ENCODE assay signal across 2 cellular contexts in the genomic region with DNA sequence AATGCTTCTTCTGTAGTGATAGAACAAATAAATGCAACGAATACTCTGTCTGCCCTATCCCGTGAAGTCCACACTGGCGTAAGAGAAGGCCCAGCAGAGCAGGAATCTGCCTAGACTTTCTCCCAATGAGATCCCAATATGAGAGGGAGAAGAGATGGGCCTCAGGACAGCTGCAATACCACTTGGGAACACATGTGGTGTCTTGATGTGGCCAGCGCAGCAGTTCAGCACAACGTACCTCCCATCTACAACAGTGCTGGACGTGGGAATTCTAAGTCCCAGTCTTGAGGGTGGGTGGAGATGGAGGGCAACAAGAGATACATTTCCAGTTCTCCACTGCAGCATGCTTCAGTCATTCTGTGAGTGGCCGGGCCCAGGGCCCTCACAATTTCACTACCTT.
TF ChIP-seq lines count a peak whose summit lies in the region.

No MANE protein-coding gene starts in this region.

TF ChIP-seq in A549, 52 proteins besides CTCF, POLR2A, EP300 and RAD21:
- no peak for TF ChIP-seq NR3C1 (IDR thresholded peaks at IDR 0.05)
- TF ChIP-seq FOSL2 (IDR thresholded peaks at IDR 0.05) = no peak
- no peak for TF ChIP-seq FOSL2 (CRISPR knock-in tag; IDR thresholded peaks at IDR 0.05)
- no peak for TF ChIP-seq HOXB13 (CRISPR knock-in tag; IDR thresholded peaks at IDR 0.05; ENCODE audit: low read depth)
- TF ChIP-seq, protein P1, sequence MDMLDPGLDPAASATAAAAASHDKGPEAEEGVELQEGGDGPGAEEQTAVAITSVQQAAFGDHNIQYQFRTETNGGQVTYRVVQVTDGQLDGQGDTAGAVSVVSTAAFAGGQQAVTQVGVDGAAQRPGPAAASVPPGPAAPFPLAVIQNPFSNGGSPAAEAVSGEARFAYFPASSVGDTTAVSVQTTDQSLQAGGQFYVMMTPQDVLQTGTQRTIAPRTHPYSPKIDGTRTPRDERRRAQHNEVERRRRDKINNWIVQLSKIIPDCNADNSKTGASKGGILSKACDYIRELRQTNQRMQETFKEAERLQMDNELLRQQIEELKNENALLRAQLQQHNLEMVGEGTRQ (IDR thresholded peaks at IDR 0.05) = no peak
- no peak for TF ChIP-seq RFX5 (IDR thresholded peaks at IDR 0.05)
- TF ChIP-seq HOXB5 (CRISPR knock-in tag; IDR thresholded peaks at IDR 0.05) = no peak
TF ChIP-seq in A549: peak in this region for 0.

TF ChIP-seq in H1, 55 proteins besides CTCF, POLR2A, EP300 and RAD21:
- TF ChIP-seq CREB1 (IDR thresholded peaks at IDR 0.05) (no peak), JUND (IDR thresholded peaks at IDR 0.05; ENCODE audit: low read length) (no peak), CHD1 (IDR thresholded peaks at IDR 0.05; ENCODE audit: low read depth, low read length) (no peak), HDAC2 (IDR thresholded peaks at IDR 0.05; ENCODE audit: borderline replicate concordance in 1 of 2, low read depth in 2 of 2, low read length in 2 of 2) (no peak), CBX5 (IDR thresholded peaks at IDR 0.05; ENCODE audit: low read depth, low read length) (no peak), BRCA1 (IDR thresholded peaks at IDR 0.05; ENCODE audit: low read depth, low read length) (no peak)
- TF ChIP-seq, protein P2, sequence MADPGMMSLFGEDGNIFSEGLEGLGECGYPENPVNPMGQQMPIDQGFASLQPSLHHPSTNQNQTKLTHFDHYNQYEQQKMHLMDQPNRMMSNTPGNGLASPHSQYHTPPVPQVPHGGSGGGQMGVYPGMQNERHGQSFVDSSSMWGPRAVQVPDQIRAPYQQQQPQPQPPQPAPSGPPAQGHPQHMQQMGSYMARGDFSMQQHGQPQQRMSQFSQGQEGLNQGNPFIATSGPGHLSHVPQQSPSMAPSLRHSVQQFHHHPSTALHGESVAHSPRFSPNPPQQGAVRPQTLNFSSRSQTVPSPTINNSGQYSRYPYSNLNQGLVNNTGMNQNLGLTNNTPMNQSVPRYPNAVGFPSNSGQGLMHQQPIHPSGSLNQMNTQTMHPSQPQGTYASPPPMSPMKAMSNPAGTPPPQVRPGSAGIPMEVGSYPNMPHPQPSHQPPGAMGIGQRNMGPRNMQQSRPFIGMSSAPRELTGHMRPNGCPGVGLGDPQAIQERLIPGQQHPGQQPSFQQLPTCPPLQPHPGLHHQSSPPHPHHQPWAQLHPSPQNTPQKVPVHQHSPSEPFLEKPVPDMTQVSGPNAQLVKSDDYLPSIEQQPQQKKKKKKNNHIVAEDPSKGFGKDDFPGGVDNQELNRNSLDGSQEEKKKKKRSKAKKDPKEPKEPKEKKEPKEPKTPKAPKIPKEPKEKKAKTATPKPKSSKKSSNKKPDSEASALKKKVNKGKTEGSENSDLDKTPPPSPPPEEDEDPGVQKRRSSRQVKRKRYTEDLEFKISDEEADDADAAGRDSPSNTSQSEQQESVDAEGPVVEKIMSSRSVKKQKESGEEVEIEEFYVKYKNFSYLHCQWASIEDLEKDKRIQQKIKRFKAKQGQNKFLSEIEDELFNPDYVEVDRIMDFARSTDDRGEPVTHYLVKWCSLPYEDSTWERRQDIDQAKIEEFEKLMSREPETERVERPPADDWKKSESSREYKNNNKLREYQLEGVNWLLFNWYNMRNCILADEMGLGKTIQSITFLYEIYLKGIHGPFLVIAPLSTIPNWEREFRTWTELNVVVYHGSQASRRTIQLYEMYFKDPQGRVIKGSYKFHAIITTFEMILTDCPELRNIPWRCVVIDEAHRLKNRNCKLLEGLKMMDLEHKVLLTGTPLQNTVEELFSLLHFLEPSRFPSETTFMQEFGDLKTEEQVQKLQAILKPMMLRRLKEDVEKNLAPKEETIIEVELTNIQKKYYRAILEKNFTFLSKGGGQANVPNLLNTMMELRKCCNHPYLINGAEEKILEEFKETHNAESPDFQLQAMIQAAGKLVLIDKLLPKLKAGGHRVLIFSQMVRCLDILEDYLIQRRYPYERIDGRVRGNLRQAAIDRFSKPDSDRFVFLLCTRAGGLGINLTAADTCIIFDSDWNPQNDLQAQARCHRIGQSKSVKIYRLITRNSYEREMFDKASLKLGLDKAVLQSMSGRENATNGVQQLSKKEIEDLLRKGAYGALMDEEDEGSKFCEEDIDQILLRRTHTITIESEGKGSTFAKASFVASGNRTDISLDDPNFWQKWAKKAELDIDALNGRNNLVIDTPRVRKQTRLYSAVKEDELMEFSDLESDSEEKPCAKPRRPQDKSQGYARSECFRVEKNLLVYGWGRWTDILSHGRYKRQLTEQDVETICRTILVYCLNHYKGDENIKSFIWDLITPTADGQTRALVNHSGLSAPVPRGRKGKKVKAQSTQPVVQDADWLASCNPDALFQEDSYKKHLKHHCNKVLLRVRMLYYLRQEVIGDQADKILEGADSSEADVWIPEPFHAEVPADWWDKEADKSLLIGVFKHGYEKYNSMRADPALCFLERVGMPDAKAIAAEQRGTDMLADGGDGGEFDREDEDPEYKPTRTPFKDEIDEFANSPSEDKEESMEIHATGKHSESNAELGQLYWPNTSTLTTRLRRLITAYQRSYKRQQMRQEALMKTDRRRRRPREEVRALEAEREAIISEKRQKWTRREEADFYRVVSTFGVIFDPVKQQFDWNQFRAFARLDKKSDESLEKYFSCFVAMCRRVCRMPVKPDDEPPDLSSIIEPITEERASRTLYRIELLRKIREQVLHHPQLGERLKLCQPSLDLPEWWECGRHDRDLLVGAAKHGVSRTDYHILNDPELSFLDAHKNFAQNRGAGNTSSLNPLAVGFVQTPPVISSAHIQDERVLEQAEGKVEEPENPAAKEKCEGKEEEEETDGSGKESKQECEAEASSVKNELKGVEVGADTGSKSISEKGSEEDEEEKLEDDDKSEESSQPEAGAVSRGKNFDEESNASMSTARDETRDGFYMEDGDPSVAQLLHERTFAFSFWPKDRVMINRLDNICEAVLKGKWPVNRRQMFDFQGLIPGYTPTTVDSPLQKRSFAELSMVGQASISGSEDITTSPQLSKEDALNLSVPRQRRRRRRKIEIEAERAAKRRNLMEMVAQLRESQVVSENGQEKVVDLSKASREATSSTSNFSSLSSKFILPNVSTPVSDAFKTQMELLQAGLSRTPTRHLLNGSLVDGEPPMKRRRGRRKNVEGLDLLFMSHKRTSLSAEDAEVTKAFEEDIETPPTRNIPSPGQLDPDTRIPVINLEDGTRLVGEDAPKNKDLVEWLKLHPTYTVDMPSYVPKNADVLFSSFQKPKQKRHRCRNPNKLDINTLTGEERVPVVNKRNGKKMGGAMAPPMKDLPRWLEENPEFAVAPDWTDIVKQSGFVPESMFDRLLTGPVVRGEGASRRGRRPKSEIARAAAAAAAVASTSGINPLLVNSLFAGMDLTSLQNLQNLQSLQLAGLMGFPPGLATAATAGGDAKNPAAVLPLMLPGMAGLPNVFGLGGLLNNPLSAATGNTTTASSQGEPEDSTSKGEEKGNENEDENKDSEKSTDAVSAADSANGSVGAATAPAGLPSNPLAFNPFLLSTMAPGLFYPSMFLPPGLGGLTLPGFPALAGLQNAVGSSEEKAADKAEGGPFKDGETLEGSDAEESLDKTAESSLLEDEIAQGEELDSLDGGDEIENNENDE (IDR thresholded peaks at IDR 0.05; ENCODE audit: insufficient replicate concordance, low read length) = no peak
TF ChIP-seq in H1: peak in this region for 0.
